In the genomic region with DNA sequence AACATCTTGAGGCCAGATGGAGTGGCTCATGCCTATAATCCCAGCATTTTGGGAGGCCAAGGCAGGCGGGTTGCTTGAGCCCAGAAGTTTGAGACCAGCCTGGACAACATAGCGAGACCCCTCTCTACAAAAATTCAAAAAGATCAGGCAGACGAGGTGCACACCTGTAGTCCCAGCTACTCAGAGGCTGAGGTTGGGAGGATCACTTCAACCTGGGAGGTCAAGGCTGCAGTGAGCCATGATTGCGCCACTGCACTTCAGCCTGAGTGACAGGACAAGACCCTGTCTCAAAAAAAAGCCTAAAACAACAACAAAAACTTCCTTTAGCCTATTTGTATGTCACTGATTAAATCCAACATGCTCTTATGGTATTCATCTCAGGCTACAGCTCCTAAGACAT, we compare ENCODE assay signal across 11 cellular contexts. TPM values are rescaled to one million over a fixed set of nuclear protein-coding genes. Genes with fewer than 3 reads are reported as not detected.
DNase-seq lines count a peak whose midpoint lies in the region; ATAC-seq and TF ChIP-seq lines count a peak whose summit lies in the region.
"Had no signal": no experiment of that assay in that cellular context is flagged by ENCODE, and none has a peak within 500 bp of the region (broad histone marks: within the 10 kb centered on the region; RNA-seq: fewer than 3 reads in every experiment).

No MANE protein-coding gene starts in this region.

- H3K27ac ChIP-seq in SK-N-SH (ENCODE audit: low read depth in 2 of 2, low read length in 1 of 2) (no peak overlapping the region), SU-DHL-6 (ENCODE audit: low read depth, low read length) (no peak overlapping the region), esophagus squamous epithelium (peak overlapping the region in 3 of 4 donors; percentile 66 to 77 (median 67)), skeletal muscle tissue (ENCODE audit: low read depth, low read length) (peak overlapping the region; percentile 68), PC-9 (no peak overlapping the region)
- H3K27ac ChIP-seq: 22Rv1 had no signal

- H3K27me3 ChIP-seq in SK-N-SH (ENCODE audit: insufficient read depth), result no peaks in the 10 kb centered on the region
- no peaks in the 10 kb centered on the region for H3K27me3 ChIP-seq in SU-DHL-6 (ENCODE audit: low read length)
- no peaks in the 10 kb centered on the region for H3K27me3 ChIP-seq in esophagus squamous epithelium
- no peaks in the 10 kb centered on the region for H3K27me3 ChIP-seq in skeletal muscle tissue (ENCODE audit: control insufficient read depth in 3 of 3, insufficient read depth in 3 of 3, low read length in 3 of 3)
- H3K27me3 ChIP-seq in PC-9 (ENCODE audit: insufficient read depth, low read depth), result no peaks in the 10 kb centered on the region

- CTCF ChIA-PET in SK-N-SH (lab: Yijun Ruan, JAX), result interaction anchor here (1.4 to 1.8 kb wide), 4 partner anchors 9 to 273 kb away, joined by 3 to 9 read pairs (median 4); no protein-coding TSS in a partner anchor
- CTCF ChIA-PET in PC-9 (lab: Charles Lee), result interaction anchor here (0.7 kb wide), 2 partner anchors 316 to 1879 kb away, joined by 3 read pairs; no protein-coding TSS in a partner anchor

- 96% methylated on average over 4 of the region's 4 CpGs for WGBS in SK-N-SH (ENCODE audit: low lambda C conversion rate)
- WGBS in esophagus squamous epithelium, 2 donors, result 72 to 82% methylated on average over 3 of the region's 4 CpGs

- TF ChIP-seq CTCF in SK-N-SH (IDR thresholded peaks at IDR 0.05) (no peak), SU-DHL-6 (IDR thresholded peaks at IDR 0.05; ENCODE audit: insufficient read depth, low read length, poor library complexity, severe bottlenecking) (no peak), esophagus squamous epithelium (IDR thresholded peaks at IDR 0.05) (peak in 1 of 6 experiments; percentile 6), omental fat pad (IDR thresholded peaks at IDR 0.05) (no peak), PC-9 (conservative IDR thresholded peaks at IDR 0.05) (no peak)

- H3K9me2 ChIP-seq in SK-N-SH (no peaks in the 10 kb centered on the region), SU-DHL-6 (replicated peaks; ENCODE audit: insufficient read depth, low read length) (no peaks in the 10 kb centered on the region), PC-9 (ENCODE audit: insufficient read depth) (no peaks in the 10 kb centered on the region)

- H3K4me1 ChIP-seq in SK-N-SH (ENCODE audit: control insufficient read depth in 1 of 2, insufficient read depth in 2 of 2, low read depth in 1 of 2, low read length in 1 of 2), result peaks cover 0 to 7% of the 10 kb centered on the region in 2 experiments; a peak in 1 of 4 replicates
- peaks cover 6 to 42% (median 14%) of the 10 kb centered on the region in 3 donors for H3K4me1 ChIP-seq in esophagus squamous epithelium
- H3K4me1 ChIP-seq in skeletal muscle tissue (ENCODE audit: control insufficient read depth in 3 of 3, insufficient read depth in 3 of 3, low read length in 3 of 3), result peaks cover 9 to 11% (median 10%) of the 10 kb centered on the region in 3 donors
- H3K4me1 ChIP-seq in PC-9 (replicated peaks; ENCODE audit: insufficient read depth), result no peaks in the 10 kb centered on the region

- H3K4me3 ChIP-seq in SK-N-SH (ENCODE audit: low read depth in 2 of 2, low read length in 1 of 2) (no peak overlapping the region), SU-DHL-6 (ENCODE audit: insufficient read depth, low read length, poor library complexity, severe bottlenecking) (no peak overlapping the region), esophagus squamous epithelium (no peak overlapping the region), skeletal muscle tissue (ENCODE audit: low read length in 3 of 3) (no peak overlapping the region), PC-9 (no peak overlapping the region)

- H3K9me3 ChIP-seq in SK-N-SH (no peaks in the 10 kb centered on the region), SU-DHL-6 (ENCODE audit: insufficient read depth, low read length) (no peaks in the 10 kb centered on the region), esophagus squamous epithelium (no peaks in the 10 kb centered on the region), skeletal muscle tissue (ENCODE audit: control insufficient read depth in 3 of 3, low read length in 3 of 3) (peaks cover 0 to 5% (median 0%) of the 10 kb centered on the region in 3 donors), PC-9 (ENCODE audit: insufficient read depth, low read depth) (no peaks in the 10 kb centered on the region)

- intact Hi-C loops in esophagus squamous epithelium (cut with DNase I) (loop anchor here (10.0 kb wide), 2 partner anchors 55 to 175 kb away; partner anchors contain the start of gene MORC3), PC-9 (cut with micrococcal nuclease; ENCODE audit: unreplicated experiment) (no loop called here)

- POLR2A ChIA-PET in SK-N-SH (lab: Yijun Ruan, JAX) (no interaction called here), PC-9 (lab: Charles Lee; ENCODE audit: unreplicated experiment) (interaction anchor here (0.8 kb wide), 1 partner anchor 860 kb away, joined by 12 read pairs; no protein-coding TSS in a partner anchor)

- ATAC-seq in SK-N-SH treated with all-trans-retinoic acid at 6 μM for 48 hours, result no peak
- no peak for ATAC-seq in omental fat pad (ENCODE audit: low FRiP score)

- no peak for TF ChIP-seq POLR2A in esophagus squamous epithelium (IDR thresholded peaks at IDR 0.05)

- no peak overlapping the region for H3K9ac ChIP-seq in SK-N-SH
- H3K9ac ChIP-seq in SU-DHL-6 (ENCODE audit: low read length), result no peak overlapping the region
- H3K9ac ChIP-seq in skeletal muscle tissue (ENCODE audit: low read depth in 1 of 3, low read length in 3 of 3), result no peak overlapping the region

- H3K4me2 ChIP-seq in SK-N-SH (no peak overlapping the region), SU-DHL-6 (ENCODE audit: low read depth, low read length, poor library complexity, severe bottlenecking) (no peak overlapping the region), PC-9 (no peak overlapping the region)

- no peak for DNase-seq in SK-N-SH
- DNase-seq in esophagus squamous epithelium (lab: John Stamatoyannopoulos, UW), result no peak
- no peak for DNase-seq in kidney tubule cell (ENCODE audit: low spot score)
- DNase-seq in omental fat pad (ENCODE audit: low spot score), result no peak
- DNase-seq in PC-9, result no peak
- DNase-seq: NCI-H1694; stimulated activated CD4-positive, alpha-beta T cell treated with anti-CD3 and anti-CD28 coated beads, Interleukin-1b, Interleukin-23, amount 100 ng/mL, for 48 hours had no signal

- H3K79me2 ChIP-seq in SK-N-SH (ENCODE audit: insufficient read depth) (no peaks in the 10 kb centered on the region), SU-DHL-6 (ENCODE audit: insufficient read depth, low read length) (no peaks in the 10 kb centered on the region), PC-9 (ENCODE audit: low read depth) (no peaks in the 10 kb centered on the region)

- peaks cover 5% of the 10 kb centered on the region for H3F3A ChIP-seq in SK-N-SH (replicated peaks; ENCODE audit: insufficient read depth)
- H3F3A ChIP-seq in SU-DHL-6 (ENCODE audit: insufficient read depth), result no peaks in the 10 kb centered on the region
- H3F3A ChIP-seq in PC-9 (ENCODE audit: insufficient read depth, low read depth), result no peaks in the 10 kb centered on the region; the same call in 1 of the 2 replicates

- BruUV-seq in PC-9 (replicated peaks; lab: Mats Ljungman, UMichigan), result no TSS peak

- H4K20me1 ChIP-seq in SK-N-SH (ENCODE audit: insufficient read depth) (no peaks in the 10 kb centered on the region), SU-DHL-6 (ENCODE audit: low read depth, low read length) (no peaks in the 10 kb centered on the region), PC-9 (ENCODE audit: insufficient read depth) (no peaks in the 10 kb centered on the region)

- H3K36me3 ChIP-seq in SK-N-SH (replicated peaks in 1 of 2; ENCODE audit: control insufficient read depth in 1 of 2, insufficient read depth in 2 of 2, low read length in 1 of 2) (no peaks in the 10 kb centered on the region), SU-DHL-6 (ENCODE audit: low read length) (no peaks in the 10 kb centered on the region), esophagus squamous epithelium (peaks cover 0 to 24% (median 0%) of the 10 kb centered on the region in 3 donors), skeletal muscle tissue (ENCODE audit: control insufficient read depth in 3 of 3, insufficient read depth in 3 of 3, low read length in 3 of 3) (peaks cover 0 to 2% (median 0%) of the 10 kb centered on the region in 3 donors), PC-9 (ENCODE audit: low read depth) (no peaks in the 10 kb centered on the region)

- H2AFZ ChIP-seq in SK-N-SH (ENCODE audit: low read depth), result 0 out of 2 replicates have a peak overlapping the region, but pooled peaks have one; percentile 26
- peak overlapping the region; percentile 22 for H2AFZ ChIP-seq in SU-DHL-6 (ENCODE audit: low read depth, low read length, severe bottlenecking)
- H2AFZ ChIP-seq in PC-9, result no peak overlapping the region

- no peak for TF ChIP-seq RAD21 in SK-N-SH (IDR thresholded peaks at IDR 0.05; ENCODE audit: low read length)

- TF ChIP-seq EP300 in SK-N-SH (IDR thresholded peaks at IDR 0.05; ENCODE audit: borderline replicate concordance in 1 of 2, low read depth in 1 of 2, low read length in 1 of 2), result no peak

TF ChIP-seq in SK-N-SH, 30 proteins besides CTCF, POLR2A, EP300 and RAD21 (continues in another document):
- TF ChIP-seq, protein P1, sequence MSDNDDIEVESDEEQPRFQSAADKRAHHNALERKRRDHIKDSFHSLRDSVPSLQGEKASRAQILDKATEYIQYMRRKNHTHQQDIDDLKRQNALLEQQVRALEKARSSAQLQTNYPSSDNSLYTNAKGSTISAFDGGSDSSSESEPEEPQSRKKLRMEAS (IDR thresholded peaks at IDR 0.05; ENCODE audit: low read depth), result no peak
- TF ChIP-seq NFIC (IDR thresholded peaks at IDR 0.05; ENCODE audit: borderline replicate concordance) (no peak), TCF12 (IDR thresholded peaks at IDR 0.05) (no peak)

TF ChIP-seq in SK-N-SH treated with all-trans-retinoic acid at 6 μM for 48 hours, 23 proteins besides CTCF, POLR2A, EP300 and RAD21 (continues in another document):
- no peak for TF ChIP-seq ARNTL (CRISPR knock-in tag; IDR thresholded peaks at IDR 0.05; ENCODE audit: borderline replicate concordance, low read depth)
- no peak for TF ChIP-seq ZC3H10 (CRISPR knock-in tag; IDR thresholded peaks at IDR 0.05)
- TF ChIP-seq OSR1 (CRISPR knock-in tag; IDR thresholded peaks at IDR 0.05), result no peak
- no peak for TF ChIP-seq GLIS3 (CRISPR knock-in tag; IDR thresholded peaks at IDR 0.05)
- TF ChIP-seq ZFP3 (CRISPR knock-in tag; IDR thresholded peaks at IDR 0.05), result no peak

RNA-seq across cellular contexts. Expression of gene DOP1B, which starts 6.8 kb away (rescaled TPM):
- polyA plus RNA-seq in SK-N-SH (2012; rRNA removed), result 4.3 and 4.9 TPM in 2 replicates
- 3.7 and 4.8 TPM in 2 replicates for polyA plus RNA-seq in SK-N-SH (2012; cell fraction: cytosol; rRNA removed)
- 7.5 and 8.2 TPM in 2 replicates for polyA plus RNA-seq in SK-N-SH (2012; cell fraction: nucleus; rRNA removed)
- total RNA-seq in esophagus squamous epithelium, result 10 to 100 TPM; 18.5 to 36.7 (median 26.2) TPM
- total RNA-seq in skeletal muscle tissue, result 6.8 TPM
- total RNA-seq in omental fat pad, result 10 to 100 TPM in 3 of 4 donors, 1 to 10 TPM in 1; 6.9 to 17.7 (median 15.1) TPM
- 14.7 and 15.1 TPM in 2 replicates for total RNA-seq in PC-9 (2021)

RNA-seq across cellular contexts. Expression of gene CBR3, which starts 14.9 kb away (rescaled TPM):
- 5.7 and 6.7 TPM in 2 replicates for polyA plus RNA-seq in SK-N-SH (2012; rRNA removed)
- 7.7 and 8.4 TPM in 2 replicates for polyA plus RNA-seq in SK-N-SH (2012; cell fraction: cytosol; rRNA removed)
- 3.3 and 4.7 TPM in 2 replicates for polyA plus RNA-seq in SK-N-SH (2012; cell fraction: nucleus; rRNA removed)
- total RNA-seq in esophagus squamous epithelium (100 to 1,000 TPM in 3 of 4 donors, 10 to 100 TPM in 1; 67.3 to 158 (median 122) TPM), skeletal muscle tissue (1.6 TPM), omental fat pad (10 to 100 TPM; 15.4 to 32.0 (median 18.4) TPM), PC-9 (2021) (20.1 and 23.6 TPM in 2 replicates)

Comparison
In these comparisons a context has a peak if more than half of its experiments do, and no peak if none do; other contexts are left out.
1. H3K27ac ChIP-seq: peak in esophagus squamous epithelium (3 of 4) and skeletal muscle tissue (single experiment); none in SK-N-SH (0 of 2), SU-DHL-6 (single experiment) and PC-9 (single experiment).